In the genomic region with DNA sequence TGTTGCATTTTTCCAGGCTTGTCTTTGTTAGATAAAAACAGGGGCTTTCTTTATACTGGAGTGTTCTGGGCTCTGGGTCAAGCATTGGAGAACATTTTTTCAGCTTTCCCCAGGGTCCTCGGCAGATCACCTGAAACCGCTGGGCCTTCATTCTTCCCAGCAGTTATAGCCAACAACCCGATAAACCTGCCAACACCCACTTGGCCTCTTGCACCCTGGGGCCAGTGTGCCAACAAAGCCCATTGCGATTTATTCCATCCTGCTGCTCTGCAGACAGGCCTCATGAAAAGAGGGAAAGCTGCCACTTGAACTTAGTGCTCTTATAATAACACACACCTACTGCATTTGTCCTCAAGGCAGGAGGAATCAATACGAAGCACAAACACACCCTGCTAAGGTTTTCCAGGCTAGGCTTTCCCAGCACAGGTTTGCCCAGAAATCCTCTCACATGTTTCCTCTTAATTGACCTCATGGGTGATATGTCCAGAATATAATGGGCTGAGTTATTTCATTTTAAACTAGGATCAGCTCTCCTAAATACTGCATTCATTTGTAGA, we compare ENCODE assay signal across 18 cellular contexts.
A peak's percentile ranks its signal among the peaks of the same experiment; 100 is the strongest.
DNase-seq lines count a peak whose midpoint lies in the region; ATAC-seq and TF ChIP-seq lines count a peak whose summit lies in the region.
"Had no signal": no experiment of that assay in that cellular context is flagged by ENCODE, and none has a peak within 500 bp of the region (broad histone marks: within the 10 kb centered on the region; RNA-seq: fewer than 3 reads in every experiment).

No MANE protein-coding gene starts in this region.

- H3K27me3 Mint-ChIP-seq in naive thymus-derived CD8-positive, alpha-beta T cell = no peaks in the 10 kb centered on the region
- H3K27me3 Mint-ChIP-seq: T-cell had no signal

- POLR2A ChIA-PET in naive thymus-derived CD8-positive, alpha-beta T cell (lab: Charles Lee) = no interaction called here

- no peak overlapping the region for H3K27ac Mint-ChIP-seq in naive thymus-derived CD8-positive, alpha-beta T cell
- H3K27ac Mint-ChIP-seq: CD14-positive monocyte, neural progenitor cell, T-cell had no signal

- H3K4me3 ChIP-seq in retinal pigment epithelial cell (ENCODE audit: low read length) = no peak overlapping the region
- H3K4me3 ChIP-seq: lower lobe of right lung, neural progenitor cell had no signal

- peak; percentile 90 for DNase-seq in NCI-H1092 treated with DMSO at 0.1 percent for 48 hours (lab: John Stamatoyannopoulos, UW)
- peak; percentile 29 for DNase-seq in NCI-H2107 treated with DMSO at 0.1 percent for 48 hours (lab: John Stamatoyannopoulos, UW; ENCODE audit: unreplicated experiment)
- DNase-seq in NCI-H748 treated with DMSO at 0.1 percent for 48 hours (lab: John Stamatoyannopoulos, UW) = peak; percentile 61
- DNase-seq in retinal pigment epithelial cell (ENCODE audit: low read depth) = peak; percentile 40
- DNase-seq in SK-N-DZ (ENCODE audit: low spot score) = no peak
- no peak for DNase-seq in cerebellar nuclear complex (lab: John Stamatoyannopoulos, UW)
- DNase-seq in naive thymus-derived CD8-positive, alpha-beta T cell = no peak
- DNase-seq in hepatic stellate cell (ENCODE audit: low spot score) = no peak
- DNase-seq: activated gamma-delta T cell treated with Interleukin-2 at 50 U/mL for 16 hours; lower lobe of right lung; NCI-H1436; stimulated activated CD8-positive, alpha-beta memory T cell treated with anti-CD3 and anti-CD28 coated beads, Interleukin-4, amount 100 ng/mL, for 48 hours; T-cell; trophoblast cell had no signal

- peaks cover 0 to 19% (median 0%) of the 10 kb centered on the region in 9 donors for H3K9me3 Mint-ChIP-seq in naive thymus-derived CD8-positive, alpha-beta T cell
- H3K9me3 Mint-ChIP-seq: neural progenitor cell had no signal

- H3K36me3 Mint-ChIP-seq in naive thymus-derived CD8-positive, alpha-beta T cell = no peaks in the 10 kb centered on the region
- H3K36me3 Mint-ChIP-seq: CD14-positive monocyte, neural progenitor cell, T-cell had no signal

- H3K4me3 Mint-ChIP-seq in naive thymus-derived CD8-positive, alpha-beta T cell = no peak overlapping the region
- H3K4me3 Mint-ChIP-seq: CD14-positive monocyte, neural progenitor cell, T-cell had no signal

- H3K4me1 Mint-ChIP-seq in naive thymus-derived CD8-positive, alpha-beta T cell = no peaks in the 10 kb centered on the region
- H3K4me1 Mint-ChIP-seq: CD14-positive monocyte, neural progenitor cell, T-cell had no signal

- no peak for TF ChIP-seq CTCF in retinal pigment epithelial cell (conservative IDR thresholded peaks at IDR 0.05; ENCODE audit: low read depth, low read length)

- ATAC-seq in naive thymus-derived CD8-positive, alpha-beta T cell = no peak
- ATAC-seq: activated CD4-positive, CD25-positive, alpha-beta regulatory T cell treated with anti-CD3 and anti-CD28 coated beads, Interleukin-2, amount 50 U/mL, for 24 hours; lower lobe of right lung; Right ventricle myocardium inferior; T-cell had no signal

Comparison
In these comparisons a context has a peak if more than half of its experiments do, and no peak if none do; other contexts are left out.
1. DNase-seq: peak in NCI-H1092 treated with DMSO at 0.1 percent for 48 hours (single experiment), NCI-H2107 treated with DMSO at 0.1 percent for 48 hours (single experiment), NCI-H748 treated with DMSO at 0.1 percent for 48 hours (single experiment) and retinal pigment epithelial cell (single experiment); none in SK-N-DZ (single experiment), cerebellar nuclear complex (0 of 2), naive thymus-derived CD8-positive, alpha-beta T cell (0 of 10) and hepatic stellate cell (single experiment).